In genomic region chr17:50661348-50661747, GRCh38 we compare ENCODE assay signal across 8 cellular contexts. TPM values are rescaled to one million over a fixed set of nuclear protein-coding genes. Genes with fewer than 3 reads are reported as not detected.
DNase-seq lines count a peak whose midpoint lies in the region; ATAC-seq and TF ChIP-seq lines count a peak whose summit lies in the region.

No MANE protein-coding gene starts in this region.

- 60 to 71% methylated on average over 5 of the region's 5 CpGs for WGBS in esophagus, 2 donors
- 61 to 77% (median 66%) methylated on average over 5 of the region's 5 CpGs for WGBS in spleen, 5 donors

- H3K27ac Mint-ChIP-seq in CD8-positive, alpha-beta T cell, result no peak overlapping the region

- H3K9me3 ChIP-seq in RWPE2 (ENCODE audit: severe bottlenecking) (no peaks in the 10 kb centered on the region), esophagus (ENCODE audit: control insufficient read depth in 2 of 2, insufficient read depth in 1 of 2, low read depth in 1 of 2, low read length in 1 of 2) (no peaks in the 10 kb centered on the region), spleen (no peaks in the 10 kb centered on the region)
- H3K9me3 ChIP-seq in CD8-positive, alpha-beta T cell (ENCODE audit: low read length), result no peaks in the 10 kb centered on the region

- DNase-seq in NCI-H510A treated with DMSO at 0.1 percent for 48 hours (lab: John Stamatoyannopoulos, UW), result peak; percentile 80
- no peak for DNase-seq in NCI-H510A (lab: John Stamatoyannopoulos, UW)
- DNase-seq in RWPE2 (ENCODE audit: low spot score), result no peak
- no peak for DNase-seq in spleen
- DNase-seq in NCI-H2029 treated with DMSO at 0.1 percent for 48 hours (lab: John Stamatoyannopoulos, UW), result no peak
- no peak for DNase-seq in NCI-H2081 (lab: John Stamatoyannopoulos, UW)
- no peak for DNase-seq in CD8-positive, alpha-beta T cell

- H3K27ac ChIP-seq in RWPE2 (ENCODE audit: poor library complexity, severe bottlenecking) (peak overlapping the region; percentile 88), esophagus (ENCODE audit: low read depth in 2 of 2, low read length in 1 of 2) (peak overlapping the region; percentile 49 to 81), spleen (peak overlapping the region; percentile 29 to 85 (median 72))
- no peak overlapping the region for H3K27ac ChIP-seq in CD8-positive, alpha-beta T cell (ENCODE audit: low read depth, low read length)

- H3K36me3 Mint-ChIP-seq in CD8-positive, alpha-beta T cell, result no peaks in the 10 kb centered on the region

- ATAC-seq in RWPE2 (ENCODE audit: low read depth), result no peak; the same call in 2 of the 3 replicates
- no peak for ATAC-seq in CD8-positive, alpha-beta T cell

- POLR2A ChIA-PET in CD8-positive, alpha-beta T cell (lab: Charles Lee), result no interaction called here

- no peak for TF ChIP-seq CTCF in RWPE2 (IDR thresholded peaks at IDR 0.05; ENCODE audit: poor library complexity, severe bottlenecking)
- TF ChIP-seq CTCF in spleen (IDR thresholded peaks at IDR 0.05 in 8 of 11, conservative IDR thresholded peaks at IDR 0.05 in 3 of 11), result no peak
- no peak for TF ChIP-seq CTCF in CD8-positive, alpha-beta T cell (IDR thresholded peaks at IDR 0.05)

- peaks cover 3% of the 10 kb centered on the region for H3K4me1 Mint-ChIP-seq in CD8-positive, alpha-beta T cell (ENCODE audit: low read depth)

- H3K27me3 ChIP-seq in RWPE2 (ENCODE audit: insufficient read depth, poor library complexity, severe bottlenecking) (no peaks in the 10 kb centered on the region), esophagus (ENCODE audit: control insufficient read depth in 1 of 2, insufficient read depth in 2 of 2, low read length in 2 of 2) (no peaks in the 10 kb centered on the region), spleen (replicated peaks in 1 of 7) (no peaks in the 10 kb centered on the region)
- H3K27me3 ChIP-seq in CD8-positive, alpha-beta T cell (ENCODE audit: insufficient read depth, low read length), result no peaks in the 10 kb centered on the region

- H3K27me3 Mint-ChIP-seq in CD8-positive, alpha-beta T cell (ENCODE audit: low read depth), result peaks cover 2% of the 10 kb centered on the region

- CTCF ChIA-PET in CD8-positive, alpha-beta T cell (lab: Charles Lee), result no interaction called here

- peaks cover 27% of the 10 kb centered on the region for H3K4me1 ChIP-seq in RWPE2 (ENCODE audit: insufficient read depth, poor library complexity, severe bottlenecking)
- H3K4me1 ChIP-seq in esophagus (ENCODE audit: control insufficient read depth in 2 of 2, insufficient read depth in 2 of 2, low read length in 1 of 2), result peaks cover 0 to 24% of the 10 kb centered on the region in 2 donors
- peaks cover 9 to 57% (median 37%) of the 10 kb centered on the region in 6 donors for H3K4me1 ChIP-seq in spleen
- no peaks in the 10 kb centered on the region for H3K4me1 ChIP-seq in CD8-positive, alpha-beta T cell (ENCODE audit: insufficient read depth, low read length)

- no peak overlapping the region for H3K4me3 Mint-ChIP-seq in CD8-positive, alpha-beta T cell

- no peaks in the 10 kb centered on the region for H3K9me3 Mint-ChIP-seq in CD8-positive, alpha-beta T cell

- TF ChIP-seq POLR2A in spleen (IDR thresholded peaks at IDR 0.05), result no peak

- intact Hi-C loops in spleen (cut with DNase I; ENCODE audit: low total_unique reads), result no loop called here
- intact Hi-C loops in CD8-positive, alpha-beta T cell (cut with DNase I, micrococcal nuclease), result no loop called here

- H3K4me3 ChIP-seq in RWPE2 (ENCODE audit: severe bottlenecking), result no peak overlapping the region
- H3K4me3 ChIP-seq in esophagus (ENCODE audit: low read depth in 1 of 2, low read length in 2 of 2), result no peak overlapping the region
- H3K4me3 ChIP-seq in spleen, result no peak overlapping the region
- H3K4me3 ChIP-seq in CD8-positive, alpha-beta T cell (ENCODE audit: low read depth, low read length), result no peak overlapping the region

- H3K36me3 ChIP-seq in RWPE2 (ENCODE audit: low read depth), result peaks cover 8% of the 10 kb centered on the region; the same call in 1 of the 2 replicates
- H3K36me3 ChIP-seq in esophagus (ENCODE audit: control insufficient read depth in 2 of 2, insufficient read depth in 2 of 2, low read length in 1 of 2), result no peaks in the 10 kb centered on the region
- H3K36me3 ChIP-seq in spleen, result no peaks in the 10 kb centered on the region
- H3K36me3 ChIP-seq in CD8-positive, alpha-beta T cell (ENCODE audit: insufficient read depth, low read length), result no peaks in the 10 kb centered on the region

RNA-seq across cellular contexts. Expression of gene ABCC3, which starts 26.7 kb away (rescaled TPM):
- polyA plus RNA-seq in esophagus (10 to 100 TPM; 17.7 to 32.0 TPM), spleen (10 to 100 TPM in 2 of 3 donors, 1 to 10 TPM in 1; 8.6 to 16.6 (median 15.2) TPM)
- 10 to 100 TPM; 28.4 to 37.1 (median 32.0) TPM for total RNA-seq in spleen
- not detected for total RNA-seq in CD8-positive, alpha-beta T cell

RNA-seq across cellular contexts. Expression of gene ANKRD40, which starts 46.4 kb away (rescaled TPM):
- polyA plus RNA-seq in esophagus, result 1 to 10 TPM; 7.2 to 7.5 TPM
- total RNA-seq in spleen, result 10 to 100 TPM; 33.5 to 54.6 (median 47.1) TPM
- 10 to 100 TPM in 1 of 3 donors, 1 to 10 TPM in 2; 6.8 to 16.5 (median 7.2) TPM for polyA plus RNA-seq in spleen
- total RNA-seq in CD8-positive, alpha-beta T cell, result 10 to 100 TPM; 23.1 to 24.7 TPM

RNA-seq across cellular contexts. Expression of gene LUC7L3, which starts 58.1 kb away (rescaled TPM):
- polyA plus RNA-seq in esophagus, result 10 to 100 TPM; 46.6 to 80.7 TPM
- 100 to 1,000 TPM; 121 to 223 (median 153) TPM for total RNA-seq in spleen
- polyA plus RNA-seq in spleen, result 100 to 1,000 TPM in 2 of 3 donors, 10 to 100 TPM in 1; 91.2 to 141 (median 103) TPM
- 10 to 100 TPM; 90.0 to 96.1 TPM for total RNA-seq in CD8-positive, alpha-beta T cell

Comparison
In these comparisons a context has a peak if more than half of its experiments do, and no peak if none do; other contexts are left out.
1. RNA of gene ABCC3, which starts 26.7 kb away (total RNA-seq): 28.4 to 37.1 TPM in spleen; not detected in CD8-positive, alpha-beta T cell; every median in the first group is over 10 times any median in the second.